In genomic region chr9:132582276-132582785, GRCh38 we compare ENCODE assay signal across 9 cellular contexts. TPM values are rescaled to one million over a fixed set of nuclear protein-coding genes. Genes with fewer than 3 reads are reported as not detected.
DNase-seq lines count a peak whose midpoint lies in the region; ATAC-seq and TF ChIP-seq lines count a peak whose summit lies in the region.
"Had no signal": no experiment of that assay in that cellular context is flagged by ENCODE, and none has a peak within 500 bp of the region (broad histone marks: within the 10 kb centered on the region; RNA-seq: fewer than 3 reads in every experiment).

TSS of gene BARHL1 (plus strand) at chr9:132582606. CDS start at chr9:132582798, 192 bp downstream.

- H3K27me3 ChIP-seq in A673 (replicated peaks; ENCODE audit: insufficient read depth, low read depth, low read length, poor library complexity) (peaks cover 100% of the 10 kb centered on the region), H9 (ENCODE audit: insufficient read depth, low read length) (peaks cover 94% of the 10 kb centered on the region), breast epithelium (peaks cover 25 to 96% of the 10 kb centered on the region in 2 donors)

- H3K14ac ChIP-seq in H9 (ENCODE audit: insufficient read depth, low read length), result no peak within 1 kb of the TSS

- H3K27ac ChIP-seq in A673 (ENCODE audit: low read depth, low read length, poor library complexity, severe bottlenecking), result no peak within 1 kb of the TSS
- no peak within 1 kb of the TSS for H3K27ac ChIP-seq in H9 (ENCODE audit: insufficient read length, low read depth, low read length)
- no peak within 1 kb of the TSS for H3K27ac ChIP-seq in breast epithelium

- H3K4me1 ChIP-seq in A673 (ENCODE audit: insufficient read depth, low read length, poor library complexity, severe bottlenecking) (peaks cover 4% of the 10 kb centered on the region), H9 (ENCODE audit: insufficient read depth, low read length) (peaks cover 2% of the 10 kb centered on the region; the same call in 1 of the 2 replicates), breast epithelium (no peaks in the 10 kb centered on the region)

- H3K9me3 ChIP-seq in A673 (ENCODE audit: low read depth, low read length, poor library complexity, severe bottlenecking), result no peaks in the 10 kb centered on the region
- H3K9me3 ChIP-seq in H9 (ENCODE audit: control insufficient read depth, low read depth, low read length), result no peaks in the 10 kb centered on the region
- no peaks in the 10 kb centered on the region for H3K9me3 ChIP-seq in breast epithelium

- no peak within 1 kb of the TSS for H3K18ac ChIP-seq in H9 (ENCODE audit: insufficient read length, low read depth, low read length)

- no peak within 1 kb of the TSS for H4K91ac ChIP-seq in H9 (ENCODE audit: insufficient read length, low read depth, low read length)

- no peak within 1 kb of the TSS for H3K23ac ChIP-seq in H9 (ENCODE audit: insufficient read length, low read depth, low read length)

- H3K79me2 ChIP-seq in H9 (ENCODE audit: insufficient read depth, low read length), result no peaks in the 10 kb centered on the region

- H3K36me3 Mint-ChIP-seq in H9 (ENCODE audit: insufficient read depth in 1 of 3, low read depth in 3 of 3), result no peaks in the 10 kb centered on the region
- H3K36me3 Mint-ChIP-seq in mesothelial cell of epicardium, result no peaks in the 10 kb centered on the region

- intact Hi-C loops in A673 (cut with micrococcal nuclease; ENCODE audit: unreplicated experiment), result no loop called here
- intact Hi-C loops in breast epithelium (cut with DNase I; ENCODE audit: low total_unique reads), result no loop called here

- peaks cover 3% of the 10 kb centered on the region for H4K20me1 ChIP-seq in H9 (ENCODE audit: control insufficient read depth, insufficient read depth, insufficient read length)

- H2BK20ac ChIP-seq in H9 (ENCODE audit: low read depth, low read length, poor library complexity, severe bottlenecking), result no peak within 1 kb of the TSS

- peaks cover 13% of the 10 kb centered on the region for H3K23me2 ChIP-seq in H9 (ENCODE audit: insufficient read length, low read depth, low read length, poor library complexity, severe bottlenecking)

- H3K56ac ChIP-seq in H9 (ENCODE audit: insufficient read length, low read depth, low read length), result no peak within 1 kb of the TSS

- H3K27me3 Mint-ChIP-seq in H9 (ENCODE audit: low read depth), result peaks cover 100% of the 10 kb centered on the region
- peaks cover 97% of the 10 kb centered on the region for H3K27me3 Mint-ChIP-seq in mesothelial cell of epicardium (ENCODE audit: low read depth)

- no peak for TF ChIP-seq POLR2A in breast epithelium (IDR thresholded peaks at IDR 0.05)

- ATAC-seq in HG03175 (IDR thresholded peaks at IDR 0.05; ENCODE audit: unreplicated experiment) (no peak), GM18868 (IDR thresholded peaks at IDR 0.05; ENCODE audit: unreplicated experiment) (no peak)

- POLR2A ChIA-PET in A673 (lab: Charles Lee; ENCODE audit: low non-redundant PET), result no interaction called here

- H3K36me3 ChIP-seq in A673 (ENCODE audit: insufficient read depth, low read length, poor library complexity, severe bottlenecking) (no peaks in the 10 kb centered on the region), breast epithelium (no peaks in the 10 kb centered on the region)

- no peak within 1 kb of the TSS for H3K4ac ChIP-seq in H9 (ENCODE audit: low read depth, low read length)

- no peak within 1 kb of the TSS for H2BK5ac ChIP-seq in H9 (ENCODE audit: insufficient read length, low read length)

- no peak within 1 kb of the TSS for H2BK12ac ChIP-seq in H9 (ENCODE audit: insufficient read length, low read depth, low read length)

- H3K27ac Mint-ChIP-seq in H9 (no peak within 1 kb of the TSS), mesothelial cell of epicardium (no peak within 1 kb of the TSS)

- CTCF ChIA-PET in A673 (lab: Charles Lee), result no interaction called here

- no peak within 1 kb of the TSS for H3K9ac ChIP-seq in H9 (ENCODE audit: extremely low read depth, insufficient read length, low read length)

- no peak within 1 kb of the TSS for H3T11ph ChIP-seq in H9 (ENCODE audit: low read length)

- H3K4me1 Mint-ChIP-seq in H9, result peaks cover 29 to 59% of the 10 kb centered on the region in 2 experiments
- peaks cover 3% of the 10 kb centered on the region for H3K4me1 Mint-ChIP-seq in mesothelial cell of epicardium

- H3K79me1 ChIP-seq in H9 (ENCODE audit: insufficient read depth, low read depth, low read length, poor library complexity, severe bottlenecking), result no peaks in the 10 kb centered on the region

- H2BK120ac ChIP-seq in H9 (ENCODE audit: low read depth, low read length, poor library complexity, severe bottlenecking), result no peak within 1 kb of the TSS

- TF ChIP-seq CTCF in A673 (conservative IDR thresholded peaks at IDR 0.05; ENCODE audit: low read depth, low read length), result no peak
- TF ChIP-seq CTCF in H9 (conservative IDR thresholded peaks at IDR 0.05), result no peak
- no peak for TF ChIP-seq CTCF in breast epithelium (IDR thresholded peaks at IDR 0.05)
- no peak for TF ChIP-seq CTCF in mesothelial cell of epicardium (IDR thresholded peaks at IDR 0.05; ENCODE audit: unreplicated experiment)

- peak within 1 kb of the TSS; percentile 60 for H3K4me2 ChIP-seq in H9 (ENCODE audit: insufficient read depth, insufficient read length, low read length)

- WGBS in H9 (ENCODE audit: extremely low coverage, insufficient read length, low lambda C conversion rate), result no CpG with 5 or more reads among the region's 36 CpGs

- no peak within 1 kb of the TSS for H2AK5ac ChIP-seq in H9 (ENCODE audit: insufficient read length, low read length)

- no TSS peak for BruUV-seq in A673 (replicated peaks; lab: Mats Ljungman, UMichigan)

- no peak for DNase-seq in A673 (ENCODE audit: low spot score)
- no peak for DNase-seq in H9
- no peak for DNase-seq in breast epithelium (ENCODE audit: low spot score in 2 of 2)
- no peak for DNase-seq in mesothelial cell of epicardium (ENCODE audit: low spot score in 2 of 2, unreplicated experiment in 2 of 2)
- DNase-seq in activated CD4-positive, alpha-beta T cell treated with anti-CD3 and anti-CD28 coated beads for 1 hour, result no peak
- DNase-seq in stimulated activated CD4-positive, alpha-beta T cell treated with anti-CD3 and anti-CD28 coated beads, Interleukin-2, amount 100 ng/mL, for 24 hours, result no peak

- no peak within 1 kb of the TSS for H4K8ac ChIP-seq in H9 (replicated peaks; ENCODE audit: insufficient read length, low read depth, low read length)

- H3K4me3 ChIP-seq in A673 (ENCODE audit: low read depth, low read length, poor library complexity, severe bottlenecking) (peak within 1 kb of the TSS; percentile 25), breast epithelium (peak within 1 kb of the TSS; percentile 19 to 57 (median 34))

- H2AFZ ChIP-seq in H9 (ENCODE audit: low read length), result no peak within 1 kb of the TSS

- H3K9me3 Mint-ChIP-seq in H9, result peaks cover 3 to 7% of the 10 kb centered on the region in 2 experiments; a peak in 3 of 5 replicates
- H3K9me3 Mint-ChIP-seq in mesothelial cell of epicardium, result no peaks in the 10 kb centered on the region

- peak within 1 kb of the TSS; percentile 26 to 68; a peak in 4 of 5 replicates for H3K4me3 Mint-ChIP-seq in H9
- peak within 1 kb of the TSS; percentile 51 for H3K4me3 Mint-ChIP-seq in mesothelial cell of epicardium

- H4K5ac ChIP-seq in H9 (ENCODE audit: insufficient read length, low read depth, low read length), result no peak within 1 kb of the TSS

- H2BK15ac ChIP-seq in H9 (ENCODE audit: low read depth, low read length), result no peak within 1 kb of the TSS

RNA-seq across cellular contexts. Expression of gene BARHL1, which starts in this region (rescaled TPM):
- total RNA-seq in A673 (2021) (not detected in 2 replicates), H9 (2021) (not detected in 2 replicates), breast epithelium (not detected), mesothelial cell of epicardium (0.11 to 0.18 TPM in 2 of 3 replicates, not detected in the other)
- total RNA-seq: SK-MEL-5 had no signal
